In the genomic region with DNA sequence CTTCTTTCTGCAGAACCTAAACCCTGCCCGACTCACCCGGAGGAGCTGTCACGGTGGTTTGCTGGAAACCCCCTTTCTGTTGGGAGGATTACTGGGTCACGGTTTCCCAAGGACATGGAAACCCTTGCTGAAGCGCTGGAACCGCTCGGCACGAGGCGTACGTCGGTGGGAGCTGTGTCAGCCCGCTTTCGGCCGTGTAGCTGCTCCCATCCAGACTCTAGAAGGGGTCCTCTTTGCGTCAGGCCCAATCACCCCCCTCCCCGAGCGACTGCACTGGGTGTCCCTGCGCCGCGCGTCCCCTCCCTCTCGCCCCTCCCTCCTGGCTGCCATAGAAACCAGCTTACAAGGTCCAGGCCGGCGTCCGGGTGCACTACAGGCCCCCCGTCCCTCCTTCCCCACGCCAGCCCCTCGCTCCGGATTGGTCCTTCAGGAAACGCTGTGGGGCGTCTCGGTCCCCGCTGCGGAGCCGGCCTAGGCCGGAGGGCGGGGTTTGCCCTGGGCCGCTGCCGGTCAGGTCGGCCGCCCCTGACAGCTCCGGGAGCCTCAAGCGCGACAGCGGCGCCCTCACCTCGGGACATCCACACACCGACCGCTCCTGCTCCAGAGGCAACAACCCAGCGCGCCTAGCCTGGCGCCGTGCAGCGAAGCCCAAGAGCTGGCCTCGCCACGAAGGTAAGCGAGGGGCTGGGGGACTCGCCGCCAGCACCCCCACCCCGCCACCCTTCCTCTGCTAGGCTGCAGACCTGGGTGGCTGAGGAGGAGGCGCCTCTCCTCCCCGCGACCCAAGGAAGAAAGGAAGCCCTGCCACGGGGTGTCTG, we compare ENCODE assay signal across 9 cellular contexts. TPM values are rescaled to one million over a fixed set of nuclear protein-coding genes. Genes with fewer than 3 reads are reported as not detected.
DNase-seq lines count a peak whose midpoint lies in the region; ATAC-seq lines count a peak whose summit lies in the region.
"Had no signal": no experiment of that assay in that cellular context is flagged by ENCODE, and none has a peak within 500 bp of the region (broad histone marks: within the 10 kb centered on the region; RNA-seq: fewer than 3 reads in every experiment).

A gene (plus strand): TSS at position 486 of the 818 bp plus-strand sequence. CDS start 53,551 bp downstream, outside the sequence.

- no peaks in the 10 kb centered on the region for H3K9me3 Mint-ChIP-seq in stimulated activated effector memory CD8-positive, alpha-beta T cell treated with anti-CD3 and anti-CD28 coated beads, Interleukin-12 subunit alpha, Interleukin-12 subunit beta, amount 100 ng/mL, for 72 hours

- H3K4me3 ChIP-seq in mononuclear cell (ENCODE audit: low read length): peak within 1 kb of the TSS; percentile 23

- peaks cover 17% of the 10 kb centered on the region for H3K36me3 Mint-ChIP-seq in stimulated activated effector memory CD8-positive, alpha-beta T cell treated with anti-CD3 and anti-CD28 coated beads, Interleukin-12 subunit alpha, Interleukin-12 subunit beta, amount 100 ng/mL, for 72 hours

- H3K27ac ChIP-seq in epithelial cell of prostate: peak within 1 kb of the TSS; percentile 63

- peaks cover 29% of the 10 kb centered on the region for H3K4me1 ChIP-seq in mononuclear cell (ENCODE audit: insufficient read depth, low read length)

- H3K27ac Mint-ChIP-seq in stimulated activated effector memory CD8-positive, alpha-beta T cell treated with anti-CD3 and anti-CD28 coated beads, Interleukin-12 subunit alpha, Interleukin-12 subunit beta, amount 100 ng/mL, for 72 hours: peak within 1 kb of the TSS; percentile 88

- ATAC-seq in GM18499 (IDR thresholded peaks at IDR 0.05; ENCODE audit: insufficient read depth, unreplicated experiment): peak; percentile 34
- ATAC-seq in HG02571 (IDR thresholded peaks at IDR 0.05; ENCODE audit: unreplicated experiment): peak; percentile 70
- peak; percentile 77 for ATAC-seq in stimulated activated effector memory CD8-positive, alpha-beta T cell treated with anti-CD3 and anti-CD28 coated beads, Interleukin-12 subunit alpha, Interleukin-12 subunit beta, amount 100 ng/mL, for 72 hours

- peaks cover 32% of the 10 kb centered on the region for H3K4me1 Mint-ChIP-seq in stimulated activated effector memory CD8-positive, alpha-beta T cell treated with anti-CD3 and anti-CD28 coated beads, Interleukin-12 subunit alpha, Interleukin-12 subunit beta, amount 100 ng/mL, for 72 hours

- H3K27me3 ChIP-seq in mononuclear cell (ENCODE audit: insufficient read depth, low read length): peaks cover 38% of the 10 kb centered on the region

- H3K9me3 ChIP-seq in mononuclear cell (ENCODE audit: low read depth, low read length): no peaks in the 10 kb centered on the region

- peak; percentile 69 to 70 for DNase-seq in NCI-H1930 (lab: John Stamatoyannopoulos, UW)
- peak; percentile 26 for DNase-seq in activated CD8-positive, alpha-beta memory T cell treated with anti-CD3 and anti-CD28 coated beads, Interleukin-2, amount 50 U/mL, for 4 hours
- no peak for DNase-seq in epithelial cell of prostate (ENCODE audit: low read depth, low spot score)
- peak; percentile 38 to 76 for DNase-seq in stimulated activated effector memory CD8-positive, alpha-beta T cell treated with anti-CD3 and anti-CD28 coated beads, Interleukin-12 subunit alpha, Interleukin-12 subunit beta, amount 100 ng/mL, for 72 hours (ENCODE audit: low spot score in 2 of 2)
- no peak for DNase-seq in SKM-1 (lab: John Stamatoyannopoulos, UW; ENCODE audit: unreplicated experiment)

- peak within 1 kb of the TSS; percentile 83 for H3K4me3 Mint-ChIP-seq in stimulated activated effector memory CD8-positive, alpha-beta T cell treated with anti-CD3 and anti-CD28 coated beads, Interleukin-12 subunit alpha, Interleukin-12 subunit beta, amount 100 ng/mL, for 72 hours

RNA-seq across cellular contexts. Expression of the gene that starts here (rescaled TPM):
- 0.21 TPM for total RNA-seq in mononuclear cell
- total RNA-seq: lung microvascular endothelial cell had no signal

Comparison
In these comparisons a context has a peak if more than half of its experiments do, and no peak if none do; other contexts are left out.
1. DNase-seq: peak in NCI-H1930 (2 of 2), activated CD8-positive, alpha-beta memory T cell treated with anti-CD3 and anti-CD28 coated beads, Interleukin-2, amount 50 U/mL, for 4 hours (single experiment) and stimulated activated effector memory CD8-positive, alpha-beta T cell treated with anti-CD3 and anti-CD28 coated beads, Interleukin-12 subunit alpha, Interleukin-12 subunit beta, amount 100 ng/mL, for 72 hours (2 of 2); none in epithelial cell of prostate (single experiment) and SKM-1 (single experiment).
2. Peak in every context shown above with its lines, with median percentiles within 50 percentile points of each other: ATAC-seq.